In genomic region chr19:3047307-3048189, GRCh38 we compare ENCODE assay signal across 8 cellular contexts. TPM values are rescaled to one million over a fixed set of nuclear protein-coding genes. Genes with fewer than 3 reads are reported as not detected.
DNase-seq lines count a peak whose midpoint lies in the region; ATAC-seq, FAIRE-seq and TF ChIP-seq lines count a peak whose summit lies in the region.

No MANE protein-coding gene starts in this region.

- peaks cover 36% of the 10 kb centered on the region for H3K4me1 ChIP-seq in DND-41 (ENCODE audit: insufficient read depth, low read length)

- H3K4me3 Mint-ChIP-seq in MCF 10A (ENCODE audit: unreplicated experiment) (peak overlapping the region; percentile 77), immature natural killer cell (peak overlapping the region; percentile 77 to 87 (median 80))

- peaks cover 9% of the 10 kb centered on the region for H3K36me3 Mint-ChIP-seq in MCF 10A (ENCODE audit: insufficient read depth, unreplicated experiment)
- no peaks in the 10 kb centered on the region for H3K36me3 Mint-ChIP-seq in immature natural killer cell

- H3K79me2 ChIP-seq in DND-41 (ENCODE audit: insufficient read depth, low read length): no peaks in the 10 kb centered on the region

- H3K27ac ChIP-seq in DND-41 (ENCODE audit: low read length): peak overlapping the region; percentile 64; the same call in 1 of the 2 replicates

- H3K27me3 ChIP-seq in DND-41 (ENCODE audit: insufficient read depth, low read length, poor library complexity): no peaks in the 10 kb centered on the region

- H3K27me3 Mint-ChIP-seq in MCF 10A (ENCODE audit: insufficient read depth, unreplicated experiment): no peaks in the 10 kb centered on the region
- H3K27me3 Mint-ChIP-seq in immature natural killer cell (ENCODE audit: low read depth in 3 of 3): peaks cover 0 to 6% (median 5%) of the 10 kb centered on the region in 3 donors

- no TSS peak for BruUV-seq in MCF 10A (replicated peaks; lab: Mats Ljungman, UMichigan)

- H3K27ac Mint-ChIP-seq in MCF 10A (ENCODE audit: low read depth, unreplicated experiment) (peak overlapping the region; percentile 89), immature natural killer cell (peak overlapping the region in 2 of 6 donors; percentile 1 to 87)

- H3K9ac ChIP-seq in DND-41 (ENCODE audit: low read depth, low read length): peak overlapping the region; percentile 49

- FAIRE-seq in RCC 7860 (lab: Jason Lieb, UNC): no peak

- H3K9me3 Mint-ChIP-seq in MCF 10A (ENCODE audit: unreplicated experiment): no peaks in the 10 kb centered on the region
- no peaks in the 10 kb centered on the region for H3K9me3 Mint-ChIP-seq in immature natural killer cell

- TF ChIP-seq CTCF in DND-41 (IDR thresholded peaks at IDR 0.05; ENCODE audit: borderline replicate concordance, extremely low read depth, low read length, poor library complexity, severe bottlenecking) (no peak), MCF 10A (IDR thresholded peaks at IDR 0.05; ENCODE audit: unreplicated experiment) (no peak)

- peak; percentile 78 for ATAC-seq in DND-41 (ENCODE audit: insufficient read depth, low read depth)

- intact Hi-C loops in MCF 10A (cut with micrococcal nuclease): loop anchor here (10.0 kb wide), 1 partner anchor 363 kb away; no protein-coding TSS in a partner anchor

- CTCF ChIA-PET in MCF 10A (lab: Yijun Ruan, JAX): interaction anchor here (1.0 to 1.1 kb wide), 2 partner anchors 29 to 84 kb away, joined by 5 to 7 read pairs; no protein-coding TSS in a partner anchor

- H2AFZ ChIP-seq in DND-41 (ENCODE audit: low read depth, low read length): peak overlapping the region; percentile 65

- DNase-seq in DND-41 (peak; percentile 71), NCI-H1436 treated with DMSO at 0.1 percent for 48 hours (lab: John Stamatoyannopoulos, UW) (peak; percentile 80), T-helper 22 cell (ENCODE audit: low read depth) (peak; percentile 48), MCF 10A (ENCODE audit: unreplicated experiment) (peak; percentile 85), immature natural killer cell (peak in 2 of 3 donors; percentile 19 to 31), RCC 7860 (ENCODE audit: low spot score) (no peak), NAMALWA (ENCODE audit: low spot score) (no peak)
- DNase-seq in stimulated activated CD4-positive, alpha-beta T cell treated with anti-CD3 and anti-CD28 coated beads, Interleukin-15, amount 100 ng/mL, for 24 hours: peak; percentile 78

- H3K9me3 ChIP-seq in DND-41 (ENCODE audit: insufficient read depth, low read length, severe bottlenecking): no peaks in the 10 kb centered on the region

- H3K4me1 Mint-ChIP-seq in MCF 10A (ENCODE audit: insufficient read depth, unreplicated experiment) (peaks cover 7% of the 10 kb centered on the region), immature natural killer cell (peaks cover 12 to 16% of the 10 kb centered on the region in 2 donors)

- H3K4me3 ChIP-seq in DND-41 (ENCODE audit: low read depth in 1 of 2, low read length in 2 of 2): peak overlapping the region; percentile 19 to 52; a peak in 3 of 4 replicates

- H3K36me3 ChIP-seq in DND-41 (ENCODE audit: insufficient read depth, low read length): no peaks in the 10 kb centered on the region

- H3K4me2 ChIP-seq in DND-41 (ENCODE audit: insufficient read depth, low read length): peak overlapping the region; percentile 69

- no peaks in the 10 kb centered on the region for H4K20me1 ChIP-seq in DND-41 (ENCODE audit: insufficient read depth, low read length)

- POLR2A ChIA-PET in MCF 10A (lab: Yijun Ruan, JAX): interaction anchor here (0.6 to 1.0 kb wide), 2 partner anchors 12 to 46 kb away, joined by 3 to 7 read pairs; no protein-coding TSS in a partner anchor

RNA-seq across cellular contexts. Expression of gene TLE5, which starts 14.7 kb away (rescaled TPM):
- 266 and 273 TPM in 2 replicates for total RNA-seq in MCF 10A (2022)
- 100 to 1,000 TPM; 382 to 635 (median 466) TPM for polyA plus RNA-seq in immature natural killer cell

RNA-seq across cellular contexts. Expression of gene TLE2, which starts 18.5 kb away (rescaled TPM):
- total RNA-seq in MCF 10A (2022): 1.9 and 3.0 TPM in 2 replicates
- polyA plus RNA-seq in immature natural killer cell: 1 to 10 TPM; 1.2 to 2.4 (median 1.3) TPM

RNA-seq across cellular contexts. Expression of gene GNA11, which starts 46.6 kb away (rescaled TPM):
- 40.9 and 48.1 TPM in 2 replicates for total RNA-seq in MCF 10A (2022)
- polyA plus RNA-seq in immature natural killer cell: under 1 TPM in 1 of 3 donors, not detected in 2; 0.09 TPM

Comparison
In these comparisons a context has a peak if more than half of its experiments do, and no peak if none do; other contexts are left out.
1. DNase-seq: peak in DND-41 (single experiment), NCI-H1436 treated with DMSO at 0.1 percent for 48 hours (single experiment), T-helper 22 cell (single experiment), MCF 10A (single experiment), immature natural killer cell (2 of 3) and stimulated activated CD4-positive, alpha-beta T cell treated with anti-CD3 and anti-CD28 coated beads, Interleukin-15, amount 100 ng/mL, for 24 hours (single experiment); none in RCC 7860 (single experiment) and NAMALWA (single experiment).